In genomic region chr2:39881948-39882347, GRCh38 we compare ENCODE assay signal across 16 cellular contexts.
A peak's percentile ranks its signal among the peaks of the same experiment; 100 is the strongest.
DNase-seq lines count a peak whose midpoint lies in the region; ATAC-seq and TF ChIP-seq lines count a peak whose summit lies in the region.
"Had no signal": no experiment of that assay in that cellular context is flagged by ENCODE, and none has a peak within 500 bp of the region (broad histone marks: within the 10 kb centered on the region; RNA-seq: fewer than 3 reads in every experiment).

No MANE protein-coding gene starts in this region.

- no peak overlapping the region for H2AFZ ChIP-seq in PC-3 (ENCODE audit: low read length)
- H2AFZ ChIP-seq in mesenchymal stem cell (ENCODE audit: low read depth, low read length): no peak overlapping the region
- H2AFZ ChIP-seq in smooth muscle cell (ENCODE audit: low read depth): no peak overlapping the region
- no peak overlapping the region for H2AFZ ChIP-seq in neural progenitor cell (replicated peaks)

- H2BK120ac ChIP-seq in mesenchymal stem cell (ENCODE audit: low read depth, low read length): no peak overlapping the region

- H3K27ac ChIP-seq in PC-3 (ENCODE audit: low read length) (peak overlapping the region; percentile 79), epithelial cell of prostate (peak overlapping the region; percentile 64), mesenchymal stem cell (ENCODE audit: low read length, poor library complexity, severe bottlenecking) (no peak overlapping the region), smooth muscle cell (ENCODE audit: low read depth) (peak overlapping the region; percentile 27), neural progenitor cell (no peak overlapping the region)
- H3K27ac ChIP-seq: BLaER1 had no signal

- H4K8ac ChIP-seq in mesenchymal stem cell (ENCODE audit: low read length): no peak overlapping the region

- H4K20me1 ChIP-seq in PC-3 (ENCODE audit: low read length): no peaks in the 10 kb centered on the region
- H4K20me1 ChIP-seq in smooth muscle cell (ENCODE audit: low read depth): no peaks in the 10 kb centered on the region
- no peaks in the 10 kb centered on the region for H4K20me1 ChIP-seq in neural progenitor cell (ENCODE audit: low read depth)
- H4K20me1 ChIP-seq: BLaER1 had no signal

- no peak overlapping the region for H3K27ac Mint-ChIP-seq in neural progenitor cell
- H3K27ac Mint-ChIP-seq: CD8-positive, alpha-beta memory T cell had no signal

- TSS peak; percentile 77 for BruUV-seq in PC-3 (replicated peaks; lab: Mats Ljungman, UMichigan)

- CTCF ChIA-PET in PC-3 (lab: Charles Lee): interaction anchor here (0.6 kb wide), 1 partner anchor 191 kb away, joined by 4 read pairs; no protein-coding TSS in a partner anchor

- H3K4me3 ChIP-seq in PC-3 (ENCODE audit: low read length): no peak overlapping the region
- no peak overlapping the region for H3K4me3 ChIP-seq in mesenchymal stem cell (ENCODE audit: insufficient read depth in 1 of 2, low read depth in 1 of 2, low read length in 2 of 2)
- no peak overlapping the region for H3K4me3 ChIP-seq in smooth muscle cell
- H3K4me3 ChIP-seq in neural progenitor cell: no peak overlapping the region
- H3K4me3 ChIP-seq: BLaER1 had no signal

- no peak; the same call in 1 of the 2 replicates for ATAC-seq in PC-3
- ATAC-seq: HCT116 had no signal

- peaks cover 34% of the 10 kb centered on the region for H3K4me1 ChIP-seq in PC-3 (ENCODE audit: insufficient read depth, low read length)
- no peaks in the 10 kb centered on the region for H3K4me1 ChIP-seq in mesenchymal stem cell (ENCODE audit: control insufficient read depth, insufficient read depth, low read depth, low read length)
- no peaks in the 10 kb centered on the region for H3K4me1 ChIP-seq in smooth muscle cell (ENCODE audit: low read depth)
- H3K4me1 ChIP-seq in neural progenitor cell: no peaks in the 10 kb centered on the region
- H3K4me1 ChIP-seq: BLaER1, Caco-2 had no signal

- 100% methylated on average over 1 of the region's 1 CpG for WGBS in mesenchymal stem cell
- 89% methylated on average over 1 of the region's 1 CpG for WGBS in smooth muscle cell (ENCODE audit: low lambda C conversion rate)

- H3K9me3 ChIP-seq in PC-3 (ENCODE audit: low read length) (no peaks in the 10 kb centered on the region), mesenchymal stem cell (ENCODE audit: control insufficient read depth, low read length) (no peaks in the 10 kb centered on the region), smooth muscle cell (replicated peaks; ENCODE audit: low read depth) (no peaks in the 10 kb centered on the region), neural progenitor cell (ENCODE audit: low read depth) (no peaks in the 10 kb centered on the region)
- H3K9me3 ChIP-seq: Caco-2 had no signal

- no peak overlapping the region for H4K91ac ChIP-seq in mesenchymal stem cell (ENCODE audit: low read length)

- no peak overlapping the region for H3K4me3 Mint-ChIP-seq in neural progenitor cell
- H3K4me3 Mint-ChIP-seq: CD8-positive, alpha-beta memory T cell had no signal

- POLR2A ChIA-PET in PC-3 (lab: Charles Lee; ENCODE audit: unreplicated experiment): no interaction called here

- no peak overlapping the region for H2BK15ac ChIP-seq in mesenchymal stem cell (ENCODE audit: low read depth, poor library complexity, severe bottlenecking)

- no peak overlapping the region for H3K18ac ChIP-seq in mesenchymal stem cell (ENCODE audit: low read depth in 1 of 2, low read length in 2 of 2)

- H3K27me3 Mint-ChIP-seq in neural progenitor cell (ENCODE audit: insufficient read depth, low read depth): no peaks in the 10 kb centered on the region
- H3K27me3 Mint-ChIP-seq: CD8-positive, alpha-beta memory T cell had no signal

- TF ChIP-seq CTCF in PC-3 (conservative IDR thresholded peaks at IDR 0.05; ENCODE audit: low read depth, low read length) (no peak), smooth muscle cell (IDR thresholded peaks at IDR 0.05; ENCODE audit: borderline replicate concordance, insufficient read depth, poor library complexity, severe bottlenecking) (no peak), neural progenitor cell (IDR thresholded peaks at IDR 0.05) (no peak)

- no peaks in the 10 kb centered on the region for H3K79me1 ChIP-seq in mesenchymal stem cell (replicated peaks; ENCODE audit: low read length, poor library complexity, severe bottlenecking)

- no peaks in the 10 kb centered on the region for H3K9me2 ChIP-seq in PC-3 (replicated peaks; ENCODE audit: low read length)

- H3K4ac ChIP-seq in mesenchymal stem cell (ENCODE audit: low read depth in 1 of 2, low read length in 2 of 2): no peak overlapping the region

- H3K9ac ChIP-seq in PC-3 (ENCODE audit: low read length) (peak overlapping the region; percentile 20; the same call in 1 of the 2 replicates), mesenchymal stem cell (ENCODE audit: low read length) (no peak overlapping the region), smooth muscle cell (ENCODE audit: low read depth) (no peak overlapping the region), neural progenitor cell (no peak overlapping the region)
- H3K9ac ChIP-seq: BLaER1 had no signal

- H3K23ac ChIP-seq in mesenchymal stem cell (ENCODE audit: low read length in 2 of 2): no peak overlapping the region

- H2BK12ac ChIP-seq in mesenchymal stem cell (ENCODE audit: low read length in 2 of 2): no peak overlapping the region

- H3K79me2 ChIP-seq in PC-3 (ENCODE audit: low read length) (no peaks in the 10 kb centered on the region), smooth muscle cell (ENCODE audit: low read depth) (no peaks in the 10 kb centered on the region), neural progenitor cell (ENCODE audit: low read depth) (no peaks in the 10 kb centered on the region)

- peaks cover 2% of the 10 kb centered on the region for H3K36me3 Mint-ChIP-seq in neural progenitor cell
- H3K36me3 Mint-ChIP-seq: CD8-positive, alpha-beta memory T cell had no signal

- no peak overlapping the region for H3K14ac ChIP-seq in mesenchymal stem cell (ENCODE audit: low read length in 2 of 2)

- H3K36me3 ChIP-seq in PC-3 (ENCODE audit: low read depth, low read length) (no peaks in the 10 kb centered on the region), mesenchymal stem cell (ENCODE audit: control insufficient read depth in 1 of 2, insufficient read depth in 2 of 2, low read depth in 1 of 2, low read length in 2 of 2) (no peaks in the 10 kb centered on the region), smooth muscle cell (ENCODE audit: low read depth) (no peaks in the 10 kb centered on the region), neural progenitor cell (no peaks in the 10 kb centered on the region)
- H3K36me3 ChIP-seq: BLaER1 had no signal

- H2BK5ac ChIP-seq in mesenchymal stem cell (ENCODE audit: low read depth, low read length, poor library complexity, severe bottlenecking): no peak overlapping the region

- no peak for DNase-seq in PC-3
- no peak for DNase-seq in epithelial cell of prostate (ENCODE audit: low read depth, low spot score)
- peak; percentile 6 for DNase-seq in mesenchymal stem cell
- DNase-seq in smooth muscle cell (lab: John Stamatoyannopoulos, UW; ENCODE audit: unreplicated experiment): no peak
- no peak for DNase-seq in HuH-7 (ENCODE audit: low spot score)
- no peak for DNase-seq in T-helper 1 cell
- DNase-seq in neural progenitor cell (ENCODE audit: low spot score): no peak
- no peak for DNase-seq in GDM1 (lab: John Stamatoyannopoulos, UW)
- DNase-seq: 8988T; AML-193; Caco-2; CD8-positive, alpha-beta memory T cell; DND-41; GF-D8 had no signal

- H3K4me2 ChIP-seq in PC-3 (ENCODE audit: low read length): peak overlapping the region; percentile 27
- H3K4me2 ChIP-seq in mesenchymal stem cell (ENCODE audit: low read length, poor library complexity, severe bottlenecking): no peak overlapping the region
- no peak overlapping the region for H3K4me2 ChIP-seq in smooth muscle cell
- no peak overlapping the region for H3K4me2 ChIP-seq in neural progenitor cell
- H3K4me2 ChIP-seq: BLaER1 had no signal

- H3K9me3 Mint-ChIP-seq in neural progenitor cell: peaks cover 6% of the 10 kb centered on the region

- no peaks in the 10 kb centered on the region for H3K4me1 Mint-ChIP-seq in neural progenitor cell
- H3K4me1 Mint-ChIP-seq: CD8-positive, alpha-beta memory T cell had no signal

- intact Hi-C loops in PC-3 (cut with micrococcal nuclease): loop anchor here (2.0 kb wide), 1 partner anchor 17 kb away; no protein-coding TSS in a partner anchor

- H2AK5ac ChIP-seq in mesenchymal stem cell (ENCODE audit: low read length, severe bottlenecking): no peak overlapping the region

- no peaks in the 10 kb centered on the region for H3K27me3 ChIP-seq in PC-3 (ENCODE audit: low read length)
- no peaks in the 10 kb centered on the region for H3K27me3 ChIP-seq in mesenchymal stem cell (ENCODE audit: control insufficient read depth in 1 of 2, insufficient read depth in 1 of 2, low read length in 2 of 2)
- H3K27me3 ChIP-seq in smooth muscle cell (ENCODE audit: low read depth): no peaks in the 10 kb centered on the region
- H3K27me3 ChIP-seq in neural progenitor cell: no peaks in the 10 kb centered on the region
- H3K27me3 ChIP-seq: BLaER1 had no signal

- no peaks in the 10 kb centered on the region for H3F3A ChIP-seq in PC-3 (ENCODE audit: low read length, unreplicated experiment)
- no peaks in the 10 kb centered on the region for H3F3A ChIP-seq in smooth muscle cell (ENCODE audit: low read depth)
- H3F3A ChIP-seq in neural progenitor cell (ENCODE audit: low read depth): no peaks in the 10 kb centered on the region

Comparison
In these comparisons a context has a peak if more than half of its experiments do, and no peak if none do; other contexts are left out.
1. H3K27ac ChIP-seq: peak in PC-3 (single experiment), epithelial cell of prostate (single experiment) and smooth muscle cell (single experiment); none in mesenchymal stem cell (single experiment) and neural progenitor cell (single experiment).